12 cellular contexts compared by ENCODE assay signal in the genomic region with DNA sequence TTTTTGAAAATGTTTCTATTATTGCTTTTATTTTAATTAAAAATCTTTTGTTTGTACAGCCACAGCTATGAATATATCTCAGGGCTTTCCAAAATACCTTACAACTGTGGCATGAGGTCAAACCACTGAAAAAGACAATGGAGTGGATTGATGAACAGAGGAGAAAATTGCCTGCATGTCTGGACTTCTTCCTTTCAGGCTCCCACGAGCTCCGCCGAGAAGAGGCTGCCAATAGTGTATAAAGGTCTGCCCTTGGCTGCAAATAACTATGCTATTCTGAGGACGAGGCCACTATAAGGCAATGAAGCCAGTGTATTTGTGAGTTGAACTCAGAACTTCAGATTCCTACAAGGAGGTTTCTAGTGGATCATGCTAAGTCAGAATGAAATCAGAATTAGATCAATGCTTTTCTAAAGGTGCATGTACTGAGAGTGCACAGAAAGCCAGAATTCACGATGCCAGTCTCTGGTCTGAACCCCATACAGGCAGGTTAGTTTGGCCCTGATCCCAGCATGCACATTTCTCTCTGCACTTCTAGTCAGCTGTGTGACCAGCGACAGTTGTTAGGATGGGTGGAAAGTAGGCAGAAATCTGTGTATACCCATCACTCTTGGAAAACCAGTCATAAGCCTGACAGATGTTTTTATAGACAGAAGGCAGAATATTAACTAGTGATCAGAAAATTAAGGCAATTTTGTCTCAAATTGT. TPM values are rescaled to one million over a fixed set of nuclear protein-coding genes. Genes with fewer than 3 reads are reported as not detected.
DNase-seq lines count a peak whose midpoint lies in the region; ATAC-seq and TF ChIP-seq lines count a peak whose summit lies in the region.
"Had no signal": no experiment of that assay in that cellular context is flagged by ENCODE, and none has a peak within 500 bp of the region (broad histone marks: within the 10 kb centered on the region; RNA-seq: fewer than 3 reads in every experiment).

No MANE protein-coding gene starts in this region.

- DNase-seq in AG10803 (ENCODE audit: low read depth) = peak; percentile 84
- no peak for DNase-seq in WTC11 (ENCODE audit: low spot score)
- DNase-seq in foreskin keratinocyte = peak in 1 of 2 donors; percentile 66
- no peak for DNase-seq in nephron progenitor cell
- no peak for DNase-seq in NK-92 (lab: John Stamatoyannopoulos, UW; ENCODE audit: unreplicated experiment)
- no peak for DNase-seq in activated T-cell treated with anti-CD3 and anti-CD28 coated beads, Interleukin-2, amount 50 U/mL, for 72 hours
- no peak for DNase-seq in activated CD4-positive, CD25-positive, alpha-beta regulatory T cell treated with anti-CD3 and anti-CD28 coated beads, Interleukin-2, amount 50 U/mL, for 72 hours
- DNase-seq: HCEC 1CT, NCI-H526, upper lobe of right lung had no signal

- ATAC-seq in WTC11 (peak; percentile 26; the same call in 1 of the 2 replicates), foreskin keratinocyte (peak; percentile 29), HG03095 (IDR thresholded peaks at IDR 0.05; ENCODE audit: unreplicated experiment) (no peak)
- no peak for ATAC-seq in activated T-cell treated with anti-CD3 and anti-CD28 coated beads, Interleukin-2, amount 50 U/mL, for 72 hours (replicated peaks in 1 of 2)
- ATAC-seq: upper lobe of right lung had no signal

- peaks cover 9% of the 10 kb centered on the region for H3K4me1 ChIP-seq in foreskin keratinocyte

- POLR2A ChIA-PET in WTC11 (lab: Charles Lee) = no interaction called here

- H3K9me3 Mint-ChIP-seq in WTC11 (no peaks in the 10 kb centered on the region), nephron progenitor cell (no peaks in the 10 kb centered on the region)
- no peaks in the 10 kb centered on the region for H3K9me3 Mint-ChIP-seq in activated T-cell treated with anti-CD3 and anti-CD28 coated beads, Interleukin-2, amount 50 U/mL, for 72 hours

- H3K4me1 Mint-ChIP-seq in WTC11 (peaks cover 41% of the 10 kb centered on the region), nephron progenitor cell (no peaks in the 10 kb centered on the region)
- H3K4me1 Mint-ChIP-seq in activated T-cell treated with anti-CD3 and anti-CD28 coated beads, Interleukin-2, amount 50 U/mL, for 72 hours (ENCODE audit: low read depth) = peaks cover 38% of the 10 kb centered on the region

- H3K27ac Mint-ChIP-seq in WTC11 (peak overlapping the region; percentile 38; the same call in 1 of the 2 replicates), nephron progenitor cell (peak overlapping the region; percentile 58)
- H3K27ac Mint-ChIP-seq in activated T-cell treated with anti-CD3 and anti-CD28 coated beads, Interleukin-2, amount 50 U/mL, for 72 hours = no peak overlapping the region

- H3K27ac ChIP-seq in foreskin keratinocyte = no peak overlapping the region
- H3K27ac ChIP-seq: BLaER1 had no signal

- no peaks in the 10 kb centered on the region for H3K27me3 ChIP-seq in foreskin keratinocyte
- H3K27me3 ChIP-seq: BLaER1, upper lobe of right lung had no signal

- no peak overlapping the region for H3K4me3 ChIP-seq in AG10803 (ENCODE audit: low read length)
- H3K4me3 ChIP-seq: BLaER1, upper lobe of right lung had no signal

- H3K4me3 Mint-ChIP-seq in WTC11 (no peak overlapping the region), nephron progenitor cell (no peak overlapping the region)
- H3K4me3 Mint-ChIP-seq in activated T-cell treated with anti-CD3 and anti-CD28 coated beads, Interleukin-2, amount 50 U/mL, for 72 hours = no peak overlapping the region

- TF ChIP-seq CTCF in AG10803 (conservative IDR thresholded peaks at IDR 0.05; ENCODE audit: low read length) (no peak), WTC11 (IDR thresholded peaks at IDR 0.05) (no peak), foreskin keratinocyte (conservative IDR thresholded peaks at IDR 0.05) (no peak), nephron progenitor cell (IDR thresholded peaks at IDR 0.05) (no peak)

- H3K27me3 Mint-ChIP-seq in WTC11 (ENCODE audit: low read depth) = no peaks in the 10 kb centered on the region
- H3K27me3 Mint-ChIP-seq in nephron progenitor cell (ENCODE audit: low read depth, poor library complexity) = peaks cover 3% of the 10 kb centered on the region
- H3K27me3 Mint-ChIP-seq in activated T-cell treated with anti-CD3 and anti-CD28 coated beads, Interleukin-2, amount 50 U/mL, for 72 hours (ENCODE audit: low read depth) = no peaks in the 10 kb centered on the region

- H3K36me3 Mint-ChIP-seq in WTC11 (no peaks in the 10 kb centered on the region), nephron progenitor cell (ENCODE audit: low read depth) (no peaks in the 10 kb centered on the region)
- H3K36me3 Mint-ChIP-seq in activated T-cell treated with anti-CD3 and anti-CD28 coated beads, Interleukin-2, amount 50 U/mL, for 72 hours (ENCODE audit: insufficient read depth in 2 of 2) = peaks cover 0 to 1% of the 10 kb centered on the region in 2 donors

- CTCF ChIA-PET in WTC11 (lab: Charles Lee) = interaction anchor here (0.5 kb wide), 1 partner anchor 39 kb away, joined by 3 read pairs; no protein-coding TSS in a partner anchor

TF ChIP-seq in WTC11, 78 proteins besides CTCF, POLR2A, EP300 and RAD21 (continues in another document):
- TF ChIP-seq, protein P1, sequence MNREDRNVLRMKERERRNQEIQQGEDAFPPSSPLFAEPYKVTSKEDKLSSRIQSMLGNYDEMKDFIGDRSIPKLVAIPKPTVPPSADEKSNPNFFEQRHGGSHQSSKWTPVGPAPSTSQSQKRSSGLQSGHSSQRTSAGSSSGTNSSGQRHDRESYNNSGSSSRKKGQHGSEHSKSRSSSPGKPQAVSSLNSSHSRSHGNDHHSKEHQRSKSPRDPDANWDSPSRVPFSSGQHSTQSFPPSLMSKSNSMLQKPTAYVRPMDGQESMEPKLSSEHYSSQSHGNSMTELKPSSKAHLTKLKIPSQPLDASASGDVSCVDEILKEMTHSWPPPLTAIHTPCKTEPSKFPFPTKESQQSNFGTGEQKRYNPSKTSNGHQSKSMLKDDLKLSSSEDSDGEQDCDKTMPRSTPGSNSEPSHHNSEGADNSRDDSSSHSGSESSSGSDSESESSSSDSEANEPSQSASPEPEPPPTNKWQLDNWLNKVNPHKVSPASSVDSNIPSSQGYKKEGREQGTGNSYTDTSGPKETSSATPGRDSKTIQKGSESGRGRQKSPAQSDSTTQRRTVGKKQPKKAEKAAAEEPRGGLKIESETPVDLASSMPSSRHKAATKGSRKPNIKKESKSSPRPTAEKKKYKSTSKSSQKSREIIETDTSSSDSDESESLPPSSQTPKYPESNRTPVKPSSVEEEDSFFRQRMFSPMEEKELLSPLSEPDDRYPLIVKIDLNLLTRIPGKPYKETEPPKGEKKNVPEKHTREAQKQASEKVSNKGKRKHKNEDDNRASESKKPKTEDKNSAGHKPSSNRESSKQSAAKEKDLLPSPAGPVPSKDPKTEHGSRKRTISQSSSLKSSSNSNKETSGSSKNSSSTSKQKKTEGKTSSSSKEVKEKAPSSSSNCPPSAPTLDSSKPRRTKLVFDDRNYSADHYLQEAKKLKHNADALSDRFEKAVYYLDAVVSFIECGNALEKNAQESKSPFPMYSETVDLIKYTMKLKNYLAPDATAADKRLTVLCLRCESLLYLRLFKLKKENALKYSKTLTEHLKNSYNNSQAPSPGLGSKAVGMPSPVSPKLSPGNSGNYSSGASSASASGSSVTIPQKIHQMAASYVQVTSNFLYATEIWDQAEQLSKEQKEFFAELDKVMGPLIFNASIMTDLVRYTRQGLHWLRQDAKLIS (CRISPR knock-in tag; IDR thresholded peaks at IDR 0.05; ENCODE audit: borderline replicate concordance) = no peak
- no peak for TF ChIP-seq ZNF671 (CRISPR knock-in tag; IDR thresholded peaks at IDR 0.05)
- no peak for TF ChIP-seq NR1H2 (CRISPR knock-in tag; IDR thresholded peaks at IDR 0.05)
- no peak for TF ChIP-seq ZNF138 (CRISPR knock-in tag; conservative IDR thresholded peaks at IDR 0.05)
- TF ChIP-seq IRF2 (CRISPR knock-in tag; IDR thresholded peaks at IDR 0.05; ENCODE audit: borderline replicate concordance, low read depth) = no peak
- TF ChIP-seq, protein P2, sequence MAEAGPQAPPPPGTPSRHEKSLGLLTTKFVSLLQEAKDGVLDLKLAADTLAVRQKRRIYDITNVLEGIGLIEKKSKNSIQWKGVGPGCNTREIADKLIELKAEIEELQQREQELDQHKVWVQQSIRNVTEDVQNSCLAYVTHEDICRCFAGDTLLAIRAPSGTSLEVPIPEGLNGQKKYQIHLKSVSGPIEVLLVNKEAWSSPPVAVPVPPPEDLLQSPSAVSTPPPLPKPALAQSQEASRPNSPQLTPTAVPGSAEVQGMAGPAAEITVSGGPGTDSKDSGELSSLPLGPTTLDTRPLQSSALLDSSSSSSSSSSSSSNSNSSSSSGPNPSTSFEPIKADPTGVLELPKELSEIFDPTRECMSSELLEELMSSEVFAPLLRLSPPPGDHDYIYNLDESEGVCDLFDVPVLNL (CRISPR knock-in tag; IDR thresholded peaks at IDR 0.05; ENCODE audit: borderline replicate concordance, low read depth) = no peak
- no peak for TF ChIP-seq ZNF121 (CRISPR knock-in tag; IDR thresholded peaks at IDR 0.05)
- TF ChIP-seq, protein P3, sequence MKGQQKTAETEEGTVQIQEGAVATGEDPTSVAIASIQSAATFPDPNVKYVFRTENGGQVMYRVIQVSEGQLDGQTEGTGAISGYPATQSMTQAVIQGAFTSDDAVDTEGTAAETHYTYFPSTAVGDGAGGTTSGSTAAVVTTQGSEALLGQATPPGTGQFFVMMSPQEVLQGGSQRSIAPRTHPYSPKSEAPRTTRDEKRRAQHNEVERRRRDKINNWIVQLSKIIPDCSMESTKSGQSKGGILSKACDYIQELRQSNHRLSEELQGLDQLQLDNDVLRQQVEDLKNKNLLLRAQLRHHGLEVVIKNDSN (CRISPR knock-in tag; IDR thresholded peaks at IDR 0.05) = no peak
- no peak for TF ChIP-seq HMGA2 (CRISPR knock-in tag; IDR thresholded peaks at IDR 0.05)
- TF ChIP-seq, protein P4, sequence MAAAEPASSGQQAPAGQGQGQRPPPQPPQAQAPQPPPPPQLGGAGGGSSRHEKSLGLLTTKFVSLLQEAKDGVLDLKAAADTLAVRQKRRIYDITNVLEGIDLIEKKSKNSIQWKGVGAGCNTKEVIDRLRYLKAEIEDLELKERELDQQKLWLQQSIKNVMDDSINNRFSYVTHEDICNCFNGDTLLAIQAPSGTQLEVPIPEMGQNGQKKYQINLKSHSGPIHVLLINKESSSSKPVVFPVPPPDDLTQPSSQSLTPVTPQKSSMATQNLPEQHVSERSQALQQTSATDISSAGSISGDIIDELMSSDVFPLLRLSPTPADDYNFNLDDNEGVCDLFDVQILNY (CRISPR knock-in tag; IDR thresholded peaks at IDR 0.05) = no peak
- no peak for TF ChIP-seq ZBTB21 (CRISPR knock-in tag; IDR thresholded peaks at IDR 0.05; ENCODE audit: borderline replicate concordance)
- TF ChIP-seq, protein P5, sequence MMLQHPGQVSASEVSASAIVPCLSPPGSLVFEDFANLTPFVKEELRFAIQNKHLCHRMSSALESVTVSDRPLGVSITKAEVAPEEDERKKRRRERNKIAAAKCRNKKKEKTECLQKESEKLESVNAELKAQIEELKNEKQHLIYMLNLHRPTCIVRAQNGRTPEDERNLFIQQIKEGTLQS (CRISPR knock-in tag; conservative IDR thresholded peaks at IDR 0.05) = no peak

RNA-seq across cellular contexts. Expression of a gene that starts 42.7 kb away (rescaled TPM):
- 38.2 to 43.2 TPM (median 40.9 TPM) in 3 replicates for total RNA-seq in WTC11 (2021)
- 7.4 and 9.7 TPM in 2 replicates for total RNA-seq in foreskin keratinocyte
- 7.1 and 9.1 TPM in 2 replicates for polyA plus RNA-seq in foreskin keratinocyte
- 10 to 100 TPM; 12.2 to 23.3 TPM for total RNA-seq in activated T-cell treated with anti-CD3 and anti-CD28 coated beads, Interleukin-2, amount 50 U/mL, for 72 hours

Comparison
In these comparisons a context has a peak if more than half of its experiments do, and no peak if none do; other contexts are left out.
1. ATAC-seq: peak in WTC11 (single experiment) and foreskin keratinocyte (single experiment); none in HG03095 (single experiment) and activated T-cell treated with anti-CD3 and anti-CD28 coated beads, Interleukin-2, amount 50 U/mL, for 72 hours (0 of 2).